ENCODE assay signal across 9 cellular contexts in genomic region chr4:186149872-186150271, GRCh38. TPM values are rescaled to one million over a fixed set of nuclear protein-coding genes. Genes with fewer than 3 reads are reported as not detected.
DNase-seq lines count a peak whose midpoint lies in the region; ATAC-seq, FAIRE-seq and TF ChIP-seq lines count a peak whose summit lies in the region.
"Had no signal": no experiment of that assay in that cellular context is flagged by ENCODE, and none has a peak within 500 bp of the region (broad histone marks: within the 10 kb centered on the region; RNA-seq: fewer than 3 reads in every experiment).

No MANE protein-coding gene starts in this region.

- H3K36me3 ChIP-seq in parathyroid adenoma (ENCODE audit: control insufficient read depth, insufficient read depth, low read length): no peaks in the 10 kb centered on the region

- no peaks in the 10 kb centered on the region for H3K4me1 ChIP-seq in parathyroid adenoma

- no peak overlapping the region for H2AFZ ChIP-seq in parathyroid adenoma

- no peaks in the 10 kb centered on the region for H3K9me3 ChIP-seq in parathyroid adenoma (ENCODE audit: control insufficient read depth, low read length)

- H3K4me3 ChIP-seq in GM12875 (ENCODE audit: low read depth, low read length) (no peak overlapping the region), parathyroid adenoma (ENCODE audit: low read depth, low read length) (no peak overlapping the region)

- no peaks in the 10 kb centered on the region for H3K79me2 ChIP-seq in parathyroid adenoma

- TF ChIP-seq CTCF in GM12875 (IDR thresholded peaks at IDR 0.05; ENCODE audit: borderline replicate concordance, insufficient read depth, low read depth, low read length): peak; percentile 71
- peak; percentile 52 for TF ChIP-seq CTCF in parathyroid adenoma (IDR thresholded peaks at IDR 0.05)

- no peak overlapping the region for H3K4me2 ChIP-seq in parathyroid adenoma (ENCODE audit: low read length)

- H3K9ac ChIP-seq in parathyroid adenoma: no peak overlapping the region

- DNase-seq in SK-N-DZ (ENCODE audit: low spot score): peak; percentile 28
- peak; percentile 8 for DNase-seq in fibroblast of peridontal ligament (ENCODE audit: extremely low read depth)
- no peak for DNase-seq in HTR-8/SVneo (ENCODE audit: insufficient read length, low spot score)
- DNase-seq in NCI-H2227 treated with DMSO at 0.1 percent for 48 hours (lab: John Stamatoyannopoulos, UW): no peak
- no peak for DNase-seq in GOT3 (lab: John Stamatoyannopoulos, UW)
- DNase-seq: IMR-90 had no signal

- no peak for FAIRE-seq in HTR-8/SVneo (lab: Jason Lieb, UNC)

- no peak overlapping the region for H3K27ac ChIP-seq in parathyroid adenoma

- no peaks in the 10 kb centered on the region for H3K27me3 ChIP-seq in parathyroid adenoma (ENCODE audit: control insufficient read depth, insufficient read depth, low read length)

- ATAC-seq in HG03378 (IDR thresholded peaks at IDR 0.05; ENCODE audit: unreplicated experiment): no peak

RNA-seq across cellular contexts. Expression of gene CYP4V2, which starts 41.5 kb away (rescaled TPM):
- 1.1 and 1.5 TPM in 2 replicates for polyA plus RNA-seq in SK-N-DZ (2014; cell fraction: cytosol; rRNA removed)
- 1.3 and 1.7 TPM in 2 replicates for polyA plus RNA-seq in SK-N-DZ (2014; cell fraction: nucleus; rRNA removed)

RNA-seq across cellular contexts. Expression of gene FAM149A, which starts 45.4 kb away (rescaled TPM):
- polyA plus RNA-seq in SK-N-DZ (2014; cell fraction: cytosol; rRNA removed): 0.13 and 0.96 TPM in 2 replicates
- polyA plus RNA-seq in SK-N-DZ (2014; cell fraction: nucleus; rRNA removed): 0.40 and 1.1 TPM in 2 replicates

Comparison
In these comparisons a context has a peak if more than half of its experiments do, and no peak if none do; other contexts are left out.
1. DNase-seq: peak in SK-N-DZ (single experiment) and fibroblast of peridontal ligament (single experiment); none in HTR-8/SVneo (single experiment), NCI-H2227 treated with DMSO at 0.1 percent for 48 hours (single experiment) and GOT3 (single experiment).